8 cellular contexts compared by ENCODE assay signal in the genomic region with DNA sequence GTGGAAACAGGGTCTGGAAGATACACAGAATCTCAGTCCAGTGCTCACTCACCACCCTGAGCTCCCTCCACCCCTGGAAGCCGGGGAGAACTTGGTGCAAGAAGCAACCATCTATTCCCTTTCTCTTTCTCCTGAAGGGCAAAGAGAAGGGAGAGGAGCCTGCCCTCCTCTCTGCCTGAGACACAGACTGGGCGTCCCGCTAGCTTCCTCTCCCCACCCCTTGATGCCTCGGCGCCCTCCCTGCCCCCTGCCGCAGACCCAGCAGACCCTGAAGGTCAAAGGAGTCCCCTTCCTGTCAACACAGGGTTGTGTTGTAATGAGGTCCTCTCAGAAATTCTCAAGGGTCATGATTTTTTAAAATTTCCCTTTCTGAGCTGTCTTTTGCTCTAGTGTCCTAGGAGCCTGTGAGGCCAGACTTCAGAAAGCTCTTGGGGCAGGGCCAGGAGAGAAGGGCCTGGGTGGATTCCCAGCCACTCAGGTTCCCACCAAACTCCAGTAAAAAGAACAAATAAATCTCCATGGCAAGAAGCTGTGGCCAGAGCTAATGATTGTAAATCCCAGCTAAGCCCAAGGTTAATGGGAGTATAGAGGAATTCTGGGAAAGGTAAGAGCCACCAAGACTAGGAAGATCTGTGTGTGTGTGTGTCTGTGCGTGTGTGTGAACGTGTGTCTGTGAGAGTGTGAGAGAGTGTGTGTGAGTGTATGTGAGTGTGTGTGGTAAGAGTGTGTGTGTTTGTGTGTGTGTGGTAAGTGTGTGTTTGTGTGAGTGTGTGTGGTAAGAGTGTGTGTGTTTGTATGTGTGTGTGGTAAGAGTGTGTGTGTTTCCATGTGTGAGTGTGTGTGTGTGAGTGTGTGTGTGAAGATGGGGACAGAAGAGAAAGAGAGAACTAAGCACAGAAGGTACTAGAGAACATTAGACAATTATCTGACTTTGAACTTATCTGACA. TPM values are rescaled to one million over a fixed set of nuclear protein-coding genes. Genes with fewer than 3 reads are reported as not detected.
DNase-seq lines count a peak whose midpoint lies in the region; ATAC-seq and TF ChIP-seq lines count a peak whose summit lies in the region.

No MANE protein-coding gene starts in this region.

- H3K4me1 ChIP-seq in breast epithelium = peaks cover 3 to 8% of the 10 kb centered on the region in 2 donors
- peaks cover 20% of the 10 kb centered on the region for H3K4me1 ChIP-seq in lower lobe of right lung
- H3K4me1 ChIP-seq in upper lobe of left lung = peaks cover 12 to 19% (median 16%) of the 10 kb centered on the region in 4 donors

- no peak for TF ChIP-seq EP300 in upper lobe of left lung (IDR thresholded peaks at IDR 0.05)

- no peaks in the 10 kb centered on the region for H3K9me3 Mint-ChIP-seq in activated CD4-positive, alpha-beta T cell treated with anti-CD3 and anti-CD28 coated beads, Interleukin-2, amount 10 ng/mL, durations not matched to agents 24 days and 14 days

- no peak for DNase-seq in activated CD4-positive, alpha-beta T cell treated with anti-CD3 and anti-CD28 coated beads, Interleukin-2, amount 10 ng/mL, durations not matched to agents 24 days and 14 days
- no peak for DNase-seq in activated CD4-positive, alpha-beta T cell treated with anti-CD3 and anti-CD28 coated beads for 48 hours
- no peak for DNase-seq in breast epithelium (ENCODE audit: low spot score in 2 of 2)
- no peak for DNase-seq in lower lobe of right lung
- no peak for DNase-seq in upper lobe of left lung
- no peak for DNase-seq in effector CD4-positive, alpha-beta T cell
- DNase-seq in amygdala (lab: John Stamatoyannopoulos, UW) = no peak

- peaks cover 45% of the 10 kb centered on the region for H3K27me3 Mint-ChIP-seq in activated CD4-positive, alpha-beta T cell treated with anti-CD3 and anti-CD28 coated beads, Interleukin-2, amount 10 ng/mL, durations not matched to agents 24 days and 14 days

- H3K9me3 ChIP-seq in breast epithelium = no peaks in the 10 kb centered on the region
- no peaks in the 10 kb centered on the region for H3K9me3 ChIP-seq in lower lobe of right lung
- H3K9me3 ChIP-seq in upper lobe of left lung = no peaks in the 10 kb centered on the region

- no peaks in the 10 kb centered on the region for H3K36me3 Mint-ChIP-seq in activated CD4-positive, alpha-beta T cell treated with anti-CD3 and anti-CD28 coated beads, Interleukin-2, amount 10 ng/mL, durations not matched to agents 24 days and 14 days (ENCODE audit: low read depth)

- TF ChIP-seq CTCF in breast epithelium (IDR thresholded peaks at IDR 0.05) (no peak), lower lobe of right lung (IDR thresholded peaks at IDR 0.05) (no peak), upper lobe of left lung (IDR thresholded peaks at IDR 0.05) (no peak)

- TF ChIP-seq POLR2A in breast epithelium (IDR thresholded peaks at IDR 0.05) = no peak
- TF ChIP-seq POLR2A in upper lobe of left lung (IDR thresholded peaks at IDR 0.05) = no peak

- H3K4me3 ChIP-seq in breast epithelium (peak overlapping the region; percentile 33 to 73 (median 58)), lower lobe of right lung (peak overlapping the region; percentile 46), upper lobe of left lung (peak overlapping the region in 2 of 4 donors; percentile 37 to 46)

- H3K27me3 ChIP-seq in breast epithelium = peaks cover 0 to 4% of the 10 kb centered on the region in 2 donors
- peaks cover 17% of the 10 kb centered on the region for H3K27me3 ChIP-seq in lower lobe of right lung (ENCODE audit: low read depth)
- H3K27me3 ChIP-seq in upper lobe of left lung = peaks cover 0 to 12% (median 4%) of the 10 kb centered on the region in 4 donors

- H3K36me3 ChIP-seq in breast epithelium (no peaks in the 10 kb centered on the region), lower lobe of right lung (no peaks in the 10 kb centered on the region), upper lobe of left lung (no peaks in the 10 kb centered on the region)

- ATAC-seq in lower lobe of right lung (peak; percentile 27 to 30), upper lobe of left lung (ENCODE audit: low FRiP score in 2 of 2) (peak in 1 of 2 donors; percentile 45), HG02610 (IDR thresholded peaks at IDR 0.05; ENCODE audit: unreplicated experiment) (no peak)

- WGBS in upper lobe of left lung, 2 donors = 28 to 31% methylated on average over 6 to 8 of the region's 8 CpGs

- H3K4me3 Mint-ChIP-seq in activated CD4-positive, alpha-beta T cell treated with anti-CD3 and anti-CD28 coated beads, Interleukin-2, amount 10 ng/mL, durations not matched to agents 24 days and 14 days = peak overlapping the region; percentile 50

- H3K27ac ChIP-seq in breast epithelium (peak overlapping the region; percentile 85 to 88), lower lobe of right lung (peak overlapping the region; percentile 36), upper lobe of left lung (peak overlapping the region; percentile 45 to 73 (median 56))

- peaks cover 9% of the 10 kb centered on the region for H3K4me1 Mint-ChIP-seq in activated CD4-positive, alpha-beta T cell treated with anti-CD3 and anti-CD28 coated beads, Interleukin-2, amount 10 ng/mL, durations not matched to agents 24 days and 14 days

- intact Hi-C loops in activated CD4-positive, alpha-beta T cell treated with anti-CD3 and anti-CD28 coated beads, Interleukin-2, amount 10 ng/mL, durations not matched to agents 24 days and 14 days (cut with micrococcal nuclease) = no loop called here
- intact Hi-C loops in breast epithelium (cut with DNase I; ENCODE audit: low total_unique reads) = loop anchor here (5.0 kb wide), 1 partner anchor 66 kb away; no protein-coding TSS in a partner anchor
- intact Hi-C loops in lower lobe of right lung (cut with DNase I) = no loop called here

- no peak overlapping the region for H3K27ac Mint-ChIP-seq in activated CD4-positive, alpha-beta T cell treated with anti-CD3 and anti-CD28 coated beads, Interleukin-2, amount 10 ng/mL, durations not matched to agents 24 days and 14 days

RNA-seq across cellular contexts. Expression of a gene that starts 1.0 kb away (rescaled TPM):
- 0.05 TPM in 1 of 2 replicates, not detected in the other for total RNA-seq in activated CD4-positive, alpha-beta T cell treated with anti-CD3 and anti-CD28 coated beads, Interleukin-2, amount 10 ng/mL, durations not matched to agents 24 days and 14 days
- total RNA-seq in breast epithelium (10 to 100 TPM in 2 of 3 donors, 1 to 10 TPM in 1; 9.3 to 16.4 (median 16.2) TPM), lower lobe of right lung (4.6 TPM), upper lobe of left lung (1 to 10 TPM; 3.5 to 9.2 (median 5.0) TPM)

RNA-seq across cellular contexts. Expression of a gene that starts 22.5 kb away (rescaled TPM):
- total RNA-seq in activated CD4-positive, alpha-beta T cell treated with anti-CD3 and anti-CD28 coated beads, Interleukin-2, amount 10 ng/mL, durations not matched to agents 24 days and 14 days = 22.7 and 23.6 TPM in 2 replicates
- total RNA-seq in breast epithelium (10 to 100 TPM; 59.6 to 73.8 (median 67.2) TPM), lower lobe of right lung (32.9 TPM), upper lobe of left lung (10 to 100 TPM; 18.8 to 38.3 (median 30.8) TPM)

RNA-seq across cellular contexts. Expression of a gene that starts 59.1 kb away (rescaled TPM):
- not detected in 2 replicates for total RNA-seq in activated CD4-positive, alpha-beta T cell treated with anti-CD3 and anti-CD28 coated beads, Interleukin-2, amount 10 ng/mL, durations not matched to agents 24 days and 14 days
- total RNA-seq in breast epithelium (not detected), lower lobe of right lung (not detected), upper lobe of left lung (not detected)

Comparison
In these comparisons a context has a peak if more than half of its experiments do, and no peak if none do; other contexts are left out.
1. H3K27ac ChIP-seq: peak in every context shown above with its lines; median percentile 86 in breast epithelium; 56 in upper lobe of left lung; 36 in lower lobe of right lung.